1 cellular context compared by ENCODE assay signal in the genomic region with DNA sequence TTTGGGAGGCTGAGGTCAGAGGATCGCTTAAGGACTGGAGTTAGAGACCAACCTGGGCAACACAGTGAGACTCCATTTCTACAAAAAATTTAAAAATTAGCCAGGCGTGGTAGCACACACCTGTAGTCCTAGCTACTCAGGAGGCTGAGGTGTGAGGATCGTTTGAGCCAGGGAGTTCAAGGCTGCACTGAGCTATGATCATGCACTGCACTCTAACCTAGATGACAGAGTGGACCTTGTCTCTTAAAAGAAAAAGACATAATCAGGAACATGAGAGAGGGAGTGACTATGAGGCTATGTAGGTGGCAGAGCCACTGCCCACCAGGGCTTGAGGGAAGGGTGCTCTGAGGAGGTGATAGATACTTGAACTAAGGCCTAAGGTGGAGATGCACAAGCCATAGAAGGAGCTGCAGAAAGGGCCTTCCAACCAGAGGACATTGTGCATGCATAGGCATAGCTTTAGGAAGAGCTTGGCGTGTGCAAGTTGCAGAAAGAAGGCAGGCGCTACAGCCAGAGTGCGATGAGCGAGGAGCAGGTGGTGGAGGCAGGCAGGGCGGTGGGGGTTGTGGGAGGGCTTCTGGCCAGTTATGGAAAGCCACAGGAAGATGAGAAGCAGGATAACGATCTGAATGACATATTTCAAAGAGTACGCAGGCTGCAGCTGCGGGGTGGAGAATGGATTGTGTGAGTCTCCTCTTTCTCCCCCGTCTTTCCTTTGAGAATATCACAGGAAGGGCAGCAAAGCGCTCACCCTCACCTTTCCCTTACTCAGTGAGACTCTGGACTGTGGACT.
TF ChIP-seq lines count a peak whose summit lies in the region.

No MANE protein-coding gene starts in this region.

TF ChIP-seq in H1, 55 proteins besides CTCF, POLR2A, EP300 and RAD21 (continued from another document):
- TF ChIP-seq BRCA1 (IDR thresholded peaks at IDR 0.05; ENCODE audit: low read depth, low read length), result no peak
- no peak for TF ChIP-seq TAF1 (IDR thresholded peaks at IDR 0.05; ENCODE audit: low read depth, low read length)
- no peak for TF ChIP-seq BCL11A (IDR thresholded peaks at IDR 0.05; ENCODE audit: low read depth in 2 of 2, low read length in 2 of 2)
- TF ChIP-seq JUN (IDR thresholded peaks at IDR 0.05; ENCODE audit: low read depth, low read length), result no peak
- TF ChIP-seq PHF8 (conservative IDR thresholded peaks at IDR 0.05; ENCODE audit: low read depth, low read length), result no peak
- TF ChIP-seq SP1 (IDR thresholded peaks at IDR 0.05; ENCODE audit: low read depth, low read length), result no peak
TF ChIP-seq in H1: peak in this region for 0.
